In genomic region chr3:171306631-171307030, GRCh38 we compare ENCODE assay signal across 10 cellular contexts.
A peak's percentile ranks its signal among the peaks of the same experiment; 100 is the strongest.
DNase-seq lines count a peak whose midpoint lies in the region; ATAC-seq lines count a peak whose summit lies in the region.
"Had no signal": no experiment of that assay in that cellular context is flagged by ENCODE, and none has a peak within 500 bp of the region (broad histone marks: within the 10 kb centered on the region; RNA-seq: fewer than 3 reads in every experiment).

No MANE protein-coding gene starts in this region.

- no peaks in the 10 kb centered on the region for H3K36me3 Mint-ChIP-seq in immature natural killer cell

- peaks cover 0 to 6% (median 0%) of the 10 kb centered on the region in 3 donors for H3K27me3 Mint-ChIP-seq in immature natural killer cell (ENCODE audit: low read depth in 3 of 3)
- H3K27me3 Mint-ChIP-seq: activated CD4-positive, alpha-beta T cell treated with anti-CD3 and anti-CD28 coated beads, Interleukin-2, amount 10 ng/mL, durations not matched to agents 7 days and 5 days had no signal

- H3K36me3 ChIP-seq in skeletal muscle satellite cell (ENCODE audit: insufficient read depth, low read length), result no peaks in the 10 kb centered on the region

- H3K4me2 ChIP-seq in skeletal muscle satellite cell (ENCODE audit: low read length), result peak overlapping the region; percentile 49

- H3K9me3 ChIP-seq in skeletal muscle satellite cell (replicated peaks; ENCODE audit: low read length), result no peaks in the 10 kb centered on the region

- H3K4me3 Mint-ChIP-seq in immature natural killer cell, result no peak overlapping the region
- H3K4me3 Mint-ChIP-seq: activated CD4-positive, alpha-beta T cell treated with anti-CD3 and anti-CD28 coated beads, Interleukin-2, amount 10 ng/mL, durations not matched to agents 7 days and 5 days; mesothelial cell of epicardium had no signal

- peaks cover 2% of the 10 kb centered on the region for H3K27me3 ChIP-seq in skeletal muscle satellite cell (ENCODE audit: control insufficient read depth, insufficient read depth, low read length)

- peak overlapping the region; percentile 3 for H3K9ac ChIP-seq in skeletal muscle satellite cell (ENCODE audit: low read depth, low read length)

- peak; percentile 29 for DNase-seq in GOT3 (lab: John Stamatoyannopoulos, UW)
- peak; percentile 89 for DNase-seq in brain pericyte (ENCODE audit: low read depth, low spot score)
- DNase-seq in hypothalamus (lab: John Stamatoyannopoulos, UW), result peak in 39 of 51 donors; percentile 2 to 78 (median 57)
- no peak for DNase-seq in NOMO-1 (lab: John Stamatoyannopoulos, UW; ENCODE audit: unreplicated experiment in 2 of 2)
- DNase-seq in activated naive CD4-positive, alpha-beta T cell (lab: John Stamatoyannopoulos, UW), result no peak
- DNase-seq in immature natural killer cell, result no peak
- DNase-seq: activated CD4-positive, alpha-beta T cell treated with anti-CD3 and anti-CD28 coated beads, Interleukin-2, amount 10 ng/mL, durations not matched to agents 7 days and 5 days had no signal

- no peak overlapping the region for H3K4me3 ChIP-seq in skeletal muscle satellite cell (ENCODE audit: low read length)

- no peak for ATAC-seq in HG03025 (IDR thresholded peaks at IDR 0.05; ENCODE audit: low FRiP score, unreplicated experiment)

- peaks cover 74 to 99% of the 10 kb centered on the region in 2 donors for H3K4me1 Mint-ChIP-seq in immature natural killer cell

- H3K27ac Mint-ChIP-seq in immature natural killer cell, result no peak overlapping the region
- H3K27ac Mint-ChIP-seq: activated CD4-positive, alpha-beta T cell treated with anti-CD3 and anti-CD28 coated beads, Interleukin-2, amount 10 ng/mL, durations not matched to agents 7 days and 5 days; mesothelial cell of epicardium had no signal

- H3K4me1 ChIP-seq in skeletal muscle satellite cell (ENCODE audit: control insufficient read depth, insufficient read depth, low read length), result peaks cover 12% of the 10 kb centered on the region

- H3K9me3 Mint-ChIP-seq in immature natural killer cell, result no peaks in the 10 kb centered on the region

Comparison
In these comparisons a context has a peak if more than half of its experiments do, and no peak if none do; other contexts are left out.
1. DNase-seq: peak in GOT3 (single experiment), brain pericyte (single experiment) and hypothalamus (39 of 51); none in NOMO-1 (0 of 2), activated naive CD4-positive, alpha-beta T cell (0 of 4) and immature natural killer cell (0 of 3).